ENCODE assay signal across 1 cellular context in genomic region chr1:203861379-203862184, GRCh38.
TF ChIP-seq lines count a peak whose summit lies in the region.

SNRPE (plus strand) TSS chr1:203861599; CDS start chr1:203861660, 61 bp downstream.

TF ChIP-seq in GM12878, 131 proteins besides CTCF, POLR2A, EP300 and RAD21 (continued from another document and continues in another):
- 0 out of 2 replicates have a peak, but pooled peaks have one; percentile 16 for TF ChIP-seq PRDM15 (CRISPR knock-in tag; IDR thresholded peaks at IDR 0.05)
- peak; percentile 87 for TF ChIP-seq IRF4 (IDR thresholded peaks at IDR 0.05; ENCODE audit: low read depth, low read length)
- peak; percentile 59 for TF ChIP-seq FOXM1 (IDR thresholded peaks at IDR 0.05; ENCODE audit: low read depth, low read length)
- TF ChIP-seq IRF5 (IDR thresholded peaks at IDR 0.05; ENCODE audit: borderline replicate concordance): no peak
- peak; percentile 81 for TF ChIP-seq SMC3 (IDR thresholded peaks at IDR 0.05; ENCODE audit: borderline replicate concordance, low read length)
- TF ChIP-seq MXI1 (IDR thresholded peaks at IDR 0.05; ENCODE audit: low read depth, low read length): peak; percentile 98
- TF ChIP-seq TBL1XR1 (IDR thresholded peaks at IDR 0.05; ENCODE audit: low read depth, low read length): peak; percentile 81
- TF ChIP-seq RB1 (IDR thresholded peaks at IDR 0.05; ENCODE audit: borderline replicate concordance): peak; percentile 91
- TF ChIP-seq ZNF384 (IDR thresholded peaks at IDR 0.05; ENCODE audit: borderline replicate concordance, low read depth, low read length): peak; percentile 59
- no peak for TF ChIP-seq CEBPB (IDR thresholded peaks at IDR 0.05; ENCODE audit: borderline replicate concordance in 1 of 2, low read depth in 2 of 2, low read length in 2 of 2)
- TF ChIP-seq BCL11A (IDR thresholded peaks at IDR 0.05; ENCODE audit: low read depth, low read length): peak; percentile 38; the same call in 1 of the 2 replicates
- TF ChIP-seq ZZZ3 (IDR thresholded peaks at IDR 0.05; ENCODE audit: control insufficient read depth, insufficient read length, low read depth): no peak
- TF ChIP-seq TAF1 (IDR thresholded peaks at IDR 0.05; ENCODE audit: borderline replicate concordance, low read depth, low read length): peak; percentile 95
- peak; percentile 13; the same call in 1 of the 2 replicates for TF ChIP-seq JUNB (IDR thresholded peaks at IDR 0.05)
- TF ChIP-seq STAT3 (IDR thresholded peaks at IDR 0.05; ENCODE audit: low read depth, low read length): no peak
- TF ChIP-seq WRNIP1 (IDR thresholded peaks at IDR 0.05; ENCODE audit: borderline replicate concordance, low read depth, low read length): peak; percentile 50; the same call in 1 of the 2 replicates
- TF ChIP-seq CREB1 (IDR thresholded peaks at IDR 0.05; ENCODE audit: low read depth): peak; percentile 85
- peak; percentile 35 for TF ChIP-seq SMARCA5 (IDR thresholded peaks at IDR 0.05)
- TF ChIP-seq RFX5 (IDR thresholded peaks at IDR 0.05; ENCODE audit: low read depth, low read length): no peak; the same call in 1 of the 2 replicates
- TF ChIP-seq GABPA (IDR thresholded peaks at IDR 0.05; ENCODE audit: low read depth): peak; percentile 99
- peak; percentile 99 for TF ChIP-seq ELK1 (IDR thresholded peaks at IDR 0.05; ENCODE audit: low read depth, low read length)
- TF ChIP-seq ATF7 (IDR thresholded peaks at IDR 0.05; ENCODE audit: low read depth): peak; percentile 77
- no peak for TF ChIP-seq ZNF592 (IDR thresholded peaks at IDR 0.05)
- peak; percentile 98 for TF ChIP-seq E2F8 (IDR thresholded peaks at IDR 0.05; ENCODE audit: low read depth, partially characterized antibody)
- TF ChIP-seq SREBF2 (IDR thresholded peaks at IDR 0.05; ENCODE audit: low read length): peak; percentile 71
- peak; percentile 88 for TF ChIP-seq NBN (IDR thresholded peaks at IDR 0.05)
- TF ChIP-seq KDM1A (IDR thresholded peaks at IDR 0.05; ENCODE audit: borderline replicate concordance): no peak
- no peak for TF ChIP-seq JUND (IDR thresholded peaks at IDR 0.05; ENCODE audit: low read depth, low read length)
- peak; percentile 100 for TF ChIP-seq BHLHE40 (IDR thresholded peaks at IDR 0.05; ENCODE audit: borderline replicate concordance in 1 of 2, low read depth in 2 of 2, low read length in 1 of 2)
- peak; percentile 79 for TF ChIP-seq CREM (IDR thresholded peaks at IDR 0.05; ENCODE audit: low read depth)
- TF ChIP-seq PAX5 (IDR thresholded peaks at IDR 0.05; ENCODE audit: borderline replicate concordance, low read depth, low read length): peak; percentile 26; the same call in 1 of the 2 replicates
- peak; percentile 49 to 92 for TF ChIP-seq EGR1 (IDR thresholded peaks at IDR 0.05; ENCODE audit: borderline replicate concordance in 1 of 2, low read depth in 2 of 2, low read length in 2 of 2)
- TF ChIP-seq NR2C2 (IDR thresholded peaks at IDR 0.05; ENCODE audit: borderline replicate concordance, control insufficient read depth, insufficient read length, low read depth): no peak
- no peak for TF ChIP-seq SP1 (IDR thresholded peaks at IDR 0.05; ENCODE audit: low read depth, low read length)
- peak; percentile 68 for TF ChIP-seq HDAC6 (IDR thresholded peaks at IDR 0.05; ENCODE audit: unreplicated experiment)
- peak; percentile 94 for TF ChIP-seq RELB (IDR thresholded peaks at IDR 0.05; ENCODE audit: low read depth)
- TF ChIP-seq YY1 (IDR thresholded peaks at IDR 0.05; ENCODE audit: low read depth, low read length): peak; percentile 91
- TF ChIP-seq POU2F2 (IDR thresholded peaks at IDR 0.05; ENCODE audit: borderline replicate concordance, low read depth, low read length): peak; percentile 76; the same call in 1 of the 3 replicates
- peak; percentile 96 for TF ChIP-seq NKRF (conservative IDR thresholded peaks at IDR 0.05)
- TF ChIP-seq KAT2A (conservative IDR thresholded peaks at IDR 0.05; ENCODE audit: control insufficient read depth, low read depth, low read length): no peak
- no peak for TF ChIP-seq FOS (IDR thresholded peaks at IDR 0.05; ENCODE audit: borderline replicate concordance, extremely low read depth, insufficient read length)
- TF ChIP-seq BACH1 (IDR thresholded peaks at IDR 0.05; ENCODE audit: borderline replicate concordance): no peak
- no peak for TF ChIP-seq ZNF217 (IDR thresholded peaks at IDR 0.05)
- TF ChIP-seq RUNX3 (IDR thresholded peaks at IDR 0.05; ENCODE audit: low read length): peak; percentile 76
- no peak for TF ChIP-seq ASH2L (IDR thresholded peaks at IDR 0.05; ENCODE audit: borderline replicate concordance, low read depth)
- TF ChIP-seq RELA (IDR thresholded peaks at IDR 0.05; ENCODE audit: borderline replicate concordance, partially characterized antibody): peak; percentile 78
- peak; percentile 75 for TF ChIP-seq MTA2 (IDR thresholded peaks at IDR 0.05; ENCODE audit: low read depth)
- TF ChIP-seq USF1 (IDR thresholded peaks at IDR 0.05; ENCODE audit: borderline replicate concordance, extremely low read length, insufficient read depth, low read depth, low read length): peak; percentile 88
- TF ChIP-seq TCF7 (IDR thresholded peaks at IDR 0.05; ENCODE audit: borderline replicate concordance): no peak
